ENCODE assay signal across 8 cellular contexts in genomic region chr1:12658531-12659453, GRCh38. TPM values are rescaled to one million over a fixed set of nuclear protein-coding genes. Genes with fewer than 3 reads are reported as not detected.
DNase-seq lines count a peak whose midpoint lies in the region; ATAC-seq and TF ChIP-seq lines count a peak whose summit lies in the region.

No MANE protein-coding gene starts in this region.

- H3K27me3 ChIP-seq in neuronal stem cell (ENCODE audit: control insufficient read depth in 3 of 3, insufficient read depth in 3 of 3, low read depth in 1 of 3, low read length in 3 of 3), result no peaks in the 10 kb centered on the region

- H2BK15ac ChIP-seq in neuronal stem cell (ENCODE audit: low read length), result no peak overlapping the region

- WGBS in neuronal stem cell (ENCODE audit: extremely low coverage in 2 of 2, insufficient read length in 2 of 2, insufficient replicate concordance in 1 of 2), 2 donors, result no CpG with 5 or more reads among the region's 23 CpGs

- H2AFZ ChIP-seq in neuronal stem cell (ENCODE audit: low read length), result peak overlapping the region; percentile 27

- in situ Hi-C loops in G401 (cut with HindIII; ENCODE audit: low sequenced_read_pairs), result no loop called here

- TF ChIP-seq CTCF in RWPE1 (conservative IDR thresholded peaks at IDR 0.05; ENCODE audit: low read depth) (peak; percentile 90), fibroblast of the aortic adventitia (IDR thresholded peaks at IDR 0.05; ENCODE audit: insufficient read depth, low read length) (peak; percentile 90)

- H3K14ac ChIP-seq in neuronal stem cell (ENCODE audit: low read length), result no peak overlapping the region

- H2BK12ac ChIP-seq in neuronal stem cell (ENCODE audit: low read length), result no peak overlapping the region

- no peaks in the 10 kb centered on the region for H3K4me1 ChIP-seq in neuronal stem cell (ENCODE audit: control insufficient read depth in 2 of 2, insufficient read depth in 1 of 2, low read depth in 1 of 2, low read length in 2 of 2)

- H3K23ac ChIP-seq in neuronal stem cell (ENCODE audit: low read depth, low read length, poor library complexity), result no peak overlapping the region

- H4K91ac ChIP-seq in neuronal stem cell (ENCODE audit: low read depth, low read length, poor library complexity), result no peak overlapping the region

- no peak overlapping the region for H3K4ac ChIP-seq in neuronal stem cell (ENCODE audit: low read length)

- H3K4me3 ChIP-seq in fibroblast of the aortic adventitia (ENCODE audit: low read depth, low read length) (no peak overlapping the region), neuronal stem cell (ENCODE audit: low read length in 2 of 2) (peak overlapping the region in 1 of 2 donors; percentile 26)

- H3K4me2 ChIP-seq in neuronal stem cell (ENCODE audit: insufficient read depth, low read length, poor library complexity, severe bottlenecking), result no peak overlapping the region

- no peak overlapping the region for H3K18ac ChIP-seq in neuronal stem cell (ENCODE audit: low read length)

- H3K36me3 ChIP-seq in neuronal stem cell (replicated peaks in 1 of 2; ENCODE audit: control insufficient read depth in 2 of 2, insufficient read depth in 2 of 2, low read length in 2 of 2), result no peaks in the 10 kb centered on the region

- no peaks in the 10 kb centered on the region for H3K9me3 ChIP-seq in neuronal stem cell (replicated peaks in 1 of 2; ENCODE audit: control insufficient read depth in 2 of 2, insufficient read depth in 1 of 2, low read depth in 1 of 2, low read length in 2 of 2)

- H2AK5ac ChIP-seq in neuronal stem cell (ENCODE audit: low read depth, low read length), result no peak overlapping the region

- H3K27ac ChIP-seq in RWPE1 (no peak overlapping the region), neuronal stem cell (replicated peaks; ENCODE audit: low read length) (no peak overlapping the region)

- POLR2A ChIA-PET in RWPE1 (lab: Yijun Ruan, JAX; ENCODE audit: low non-redundant PET), result no interaction called here

- H2BK120ac ChIP-seq in neuronal stem cell (ENCODE audit: low read depth, low read length), result no peak overlapping the region

- H3K9ac ChIP-seq in neuronal stem cell (ENCODE audit: low read depth, low read length, poor library complexity), result no peak overlapping the region

- CTCF ChIA-PET in RWPE1 (lab: Yijun Ruan, JAX), result interaction anchor here (0.5 to 1.9 kb wide), 17 partner anchors 10 to 534 kb away, joined by 3 to 10 read pairs (median 3); partner anchors contain the start of gene AADACL4

- no peaks in the 10 kb centered on the region for H3K79me1 ChIP-seq in neuronal stem cell (ENCODE audit: low read depth, low read length)

- ATAC-seq in GM21381 (IDR thresholded peaks at IDR 0.05; ENCODE audit: unreplicated experiment), result no peak

- no peak overlapping the region for H4K8ac ChIP-seq in neuronal stem cell (ENCODE audit: low read depth, low read length)

- no peak overlapping the region for H2BK5ac ChIP-seq in neuronal stem cell (ENCODE audit: low read length)

- DNase-seq in G401 (ENCODE audit: low spot score) (peak; percentile 34), Kasumi-1 (lab: John Stamatoyannopoulos, UW) (peak; percentile 61 to 78), RWPE1 (ENCODE audit: low spot score) (peak; percentile 95), fibroblast of the aortic adventitia (ENCODE audit: low read depth) (peak; percentile 84), neuronal stem cell (ENCODE audit: low spot score) (peak; percentile 82), stromal cell of bone marrow (ENCODE audit: low read depth) (peak; percentile 61)
- DNase-seq in activated T-helper 1 cell treated with anti-CD3 and anti-CD28 coated beads, Interleukin-2, amount 50 U/mL, for 16 hours (ENCODE audit: low read depth in 1 of 2, low spot score in 1 of 2), result peak; percentile 41 to 46

RNA-seq across cellular contexts. Expression of gene AADACL4, which starts 14.9 kb away (rescaled TPM):
- total RNA-seq in G401 (2014; rRNA removed; shearing (Covaris generic)), result not detected in 2 replicates
- not detected in 2 replicates for total RNA-seq in fibroblast of the aortic adventitia (ENCODE audit: low replicate concordance)
- polyA plus RNA-seq in neuronal stem cell (2013, experiment 1 of 2), result not detected
- polyA plus RNA-seq in neuronal stem cell (2013, experiment 2 of 2), result not detected

RNA-seq across cellular contexts. Expression of gene DHRS3, which starts 40.8 kb away (rescaled TPM):
- 9.1 and 13.5 TPM in 2 replicates for total RNA-seq in G401 (2014; rRNA removed; shearing (Covaris generic))
- total RNA-seq in fibroblast of the aortic adventitia (ENCODE audit: low replicate concordance), result 64.4 and 114 TPM in 2 replicates
- 0.75 TPM for polyA plus RNA-seq in neuronal stem cell (2013, experiment 1 of 2)
- polyA plus RNA-seq in neuronal stem cell (2013, experiment 2 of 2), result 0.76 TPM

RNA-seq across cellular contexts. Expression of gene AADACL3, which starts 57.1 kb away (rescaled TPM):
- total RNA-seq in G401 (2014; rRNA removed; shearing (Covaris generic)), result not detected in 2 replicates
- total RNA-seq in fibroblast of the aortic adventitia (ENCODE audit: low replicate concordance), result not detected in 2 replicates
- polyA plus RNA-seq in neuronal stem cell (2013, experiment 1 of 2), result not detected
- not detected for polyA plus RNA-seq in neuronal stem cell (2013, experiment 2 of 2)

Comparison
In these comparisons a context has a peak if more than half of its experiments do, and no peak if none do; other contexts are left out.
1. DNase-seq: peak in every context shown above with its lines; median percentile 95 in RWPE1; 84 in fibroblast of the aortic adventitia; 82 in neuronal stem cell; 70 in Kasumi-1; 61 in stromal cell of bone marrow; 44 in activated T-helper 1 cell treated with anti-CD3 and anti-CD28 coated beads, Interleukin-2, amount 50 U/mL, for 16 hours; 34 in G401.